1 cellular context compared by ENCODE assay signal in genomic region chr11:108497317-108498045, GRCh38.
TF ChIP-seq lines count a peak whose summit lies in the region.

No MANE protein-coding gene starts in this region.

TF ChIP-seq in HCT116, 20 proteins besides CTCF, POLR2A, EP300 and RAD21 (continued from another document):
- TF ChIP-seq ZBTB33 (IDR thresholded peaks at IDR 0.05; ENCODE audit: extremely low read depth, insufficient replicate concordance, low read length), result peak; percentile 50
- TF ChIP-seq EGR1 (IDR thresholded peaks at IDR 0.05; ENCODE audit: low read depth), result peak; percentile 62
- TF ChIP-seq MAX (IDR thresholded peaks at IDR 0.05), result peak; percentile 83
- no peak; the same call in 1 of the 2 replicates for TF ChIP-seq SRF (IDR thresholded peaks at IDR 0.05; ENCODE audit: low read depth)
- no peak for TF ChIP-seq ZFX (IDR thresholded peaks at IDR 0.05)
- TF ChIP-seq EZH2phosphoT487 (IDR thresholded peaks at IDR 0.05; ENCODE audit: borderline replicate concordance), result no peak
- TF ChIP-seq YY1 (IDR thresholded peaks at IDR 0.05; ENCODE audit: extremely low read depth, insufficient replicate concordance, low read depth, low read length), result peak; percentile 54
- no peak for TF ChIP-seq EZH2 (IDR thresholded peaks at IDR 0.05)
